Comparison of ENCODE assay signal across 36 cellular contexts in genomic region chr14:53441789-53442188, GRCh38.
"Had no signal": no experiment of that assay in that cellular context is flagged by ENCODE, and none has a peak within 500 bp of the region (broad histone marks: within the 10 kb centered on the region; RNA-seq: fewer than 3 reads in every experiment).

No MANE protein-coding gene starts in this region.

- H3K36me3 ChIP-seq: adrenal gland, esophagus muscularis mucosa, gastrocnemius medialis, WERI-Rb-1 had no signal

- H3K4me3 Mint-ChIP-seq: activated CD4-positive, alpha-beta memory T cell treated with anti-CD3 and anti-CD28 coated beads for 36 hours; activated CD4-positive, alpha-beta T cell treated with anti-CD3 and anti-CD28 coated beads for 36 hours; activated CD4-positive, alpha-beta T cell treated with anti-CD3 and anti-CD28 coated beads, Interleukin-2, amount 10 ng/mL, durations not matched to agents 24 days and 14 days; activated CD8-positive, alpha-beta memory T cell treated with anti-CD3 and anti-CD28 coated beads, Interleukin-2, amount 10 ng/mL, durations not matched to agents 7 days and 5 days; activated CD8-positive, alpha-beta T cell treated with anti-CD3 and anti-CD28 coated beads, Interleukin-2, amount 10 ng/mL, durations not matched to agents 7 days and 5 days; activated naive CD4-positive, alpha-beta T cell treated with anti-CD3 and anti-CD28 coated beads for 36 hours; activated naive CD4-positive, alpha-beta T cell treated with anti-CD3 and anti-CD28 coated beads, Interleukin-2, amount 50 U/mL, for 24 hours; activated naive CD8-positive, alpha-beta T cell treated with anti-CD3 and anti-CD28 coated beads for 36 hours; activated naive CD8-positive, alpha-beta T cell treated with anti-CD3 and anti-CD28 coated beads, Interleukin-2, amount 50 U/mL, for 24 hours; activated T-helper 1 cell treated with anti-CD3 and anti-CD28 coated beads, Interleukin-12 subunit alpha, Interleukin-12 subunit beta, Interleukin-2, Interleukin-4 antibody, amounts not matched to agents 30 ng/mL and 10 ng/mL and 1 ng/mL, durations not matched to agents 14 hours and 24 hours and 36 hours; effector memory CD8-positive, alpha-beta T cell; T-helper 17 cell; T-helper 2 cell treated with Interferon-gamma antibody and Interleukin-4, amounts not matched to agents 5 μg/mL and 100 μg/mL, for 36 hours had no signal

- ATAC-seq: activated CD4-positive, alpha-beta T cell treated with anti-CD3 and anti-CD28 coated beads for 36 hours; activated CD8-positive, alpha-beta memory T cell treated with anti-CD3 and anti-CD28 coated beads, Interleukin-2, amount 10 ng/mL, durations not matched to agents 7 days and 5 days; activated CD8-positive, alpha-beta T cell treated with anti-CD3 and anti-CD28 coated beads, Interleukin-2, amount 10 ng/mL, durations not matched to agents 7 days and 5 days; activated naive CD8-positive, alpha-beta T cell treated with anti-CD3 and anti-CD28 coated beads, Interleukin-2, amount 50 U/mL, for 24 hours; body of pancreas; effector memory CD8-positive, alpha-beta T cell; foreskin keratinocyte; gastrocnemius medialis; T-helper 17 cell had no signal

- H3K27ac Mint-ChIP-seq: activated CD4-positive, alpha-beta memory T cell treated with anti-CD3 and anti-CD28 coated beads for 36 hours; activated CD4-positive, alpha-beta T cell treated with anti-CD3 and anti-CD28 coated beads for 36 hours; activated CD4-positive, alpha-beta T cell treated with anti-CD3 and anti-CD28 coated beads, Interleukin-2, amount 10 ng/mL, durations not matched to agents 24 days and 14 days; activated CD8-positive, alpha-beta memory T cell treated with anti-CD3 and anti-CD28 coated beads, Interleukin-2, amount 10 ng/mL, durations not matched to agents 7 days and 5 days; activated CD8-positive, alpha-beta T cell treated with anti-CD3 and anti-CD28 coated beads, Interleukin-2, amount 10 ng/mL, durations not matched to agents 7 days and 5 days; activated naive CD4-positive, alpha-beta T cell treated with anti-CD3 and anti-CD28 coated beads for 36 hours; activated naive CD4-positive, alpha-beta T cell treated with anti-CD3 and anti-CD28 coated beads, Interleukin-2, amount 50 U/mL, for 24 hours; activated naive CD8-positive, alpha-beta T cell treated with anti-CD3 and anti-CD28 coated beads for 36 hours; activated naive CD8-positive, alpha-beta T cell treated with anti-CD3 and anti-CD28 coated beads, Interleukin-2, amount 50 U/mL, for 24 hours; activated T-helper 1 cell treated with anti-CD3 and anti-CD28 coated beads, Interleukin-12 subunit alpha, Interleukin-12 subunit beta, Interleukin-2, Interleukin-4 antibody, amounts not matched to agents 30 ng/mL and 10 ng/mL and 1 ng/mL, durations not matched to agents 14 hours and 24 hours and 36 hours; activated T-helper 2 cell treated with anti-CD3 and anti-CD28 coated beads, Interferon-gamma antibody, Interleukin-2, Interleukin-4, amounts not matched to agents 10 μg/mL and 5 μg/mL and 100 μg/mL, durations not matched to agents 14 hours and 24 hours and 36 hours; effector memory CD8-positive, alpha-beta T cell; T-helper 17 cell; T-helper 2 cell treated with Interferon-gamma antibody and Interleukin-4, amounts not matched to agents 5 μg/mL and 100 μg/mL, for 36 hours had no signal

- H3K27ac ChIP-seq: adrenal gland, body of pancreas, esophagus muscularis mucosa, foreskin keratinocyte, gastrocnemius medialis, WERI-Rb-1 had no signal

- H3K9me3 ChIP-seq: adrenal gland, body of pancreas, esophagus muscularis mucosa, gastrocnemius medialis had no signal

- H3K4me1 ChIP-seq: adrenal gland, body of pancreas, esophagus muscularis mucosa, foreskin keratinocyte, gastrocnemius medialis had no signal

- H3K27me3 Mint-ChIP-seq: activated CD4-positive, alpha-beta memory T cell treated with anti-CD3 and anti-CD28 coated beads for 36 hours; activated CD4-positive, alpha-beta T cell treated with anti-CD3 and anti-CD28 coated beads, Interleukin-2, amount 10 ng/mL, durations not matched to agents 24 days and 14 days; activated CD8-positive, alpha-beta memory T cell treated with anti-CD3 and anti-CD28 coated beads, Interleukin-2, amount 10 ng/mL, durations not matched to agents 7 days and 5 days; activated naive CD4-positive, alpha-beta T cell treated with anti-CD3 and anti-CD28 coated beads, Interleukin-2, amount 50 U/mL, for 24 hours; activated naive CD8-positive, alpha-beta T cell treated with anti-CD3 and anti-CD28 coated beads for 36 hours; activated naive CD8-positive, alpha-beta T cell treated with anti-CD3 and anti-CD28 coated beads, Interleukin-2, amount 50 U/mL, for 24 hours; effector memory CD8-positive, alpha-beta T cell; T-helper 17 cell had no signal

- H3K36me3 Mint-ChIP-seq: activated CD4-positive, alpha-beta memory T cell treated with anti-CD3 and anti-CD28 coated beads for 36 hours; activated CD8-positive, alpha-beta memory T cell treated with anti-CD3 and anti-CD28 coated beads, Interleukin-2, amount 10 ng/mL, durations not matched to agents 7 days and 5 days; activated naive CD4-positive, alpha-beta T cell treated with anti-CD3 and anti-CD28 coated beads, Interleukin-2, amount 50 U/mL, for 24 hours; activated naive CD8-positive, alpha-beta T cell treated with anti-CD3 and anti-CD28 coated beads for 36 hours had no signal

- H3K4me3 ChIP-seq: adrenal gland, body of pancreas, esophagus muscularis mucosa, gastrocnemius medialis had no signal

- H3K27me3 ChIP-seq: adrenal gland, body of pancreas, esophagus muscularis mucosa, gastrocnemius medialis had no signal

- H3K9me3 Mint-ChIP-seq: activated CD4-positive, alpha-beta T cell treated with anti-CD3 and anti-CD28 coated beads, Interleukin-2, amount 10 ng/mL, durations not matched to agents 24 days and 14 days; activated naive CD4-positive, alpha-beta T cell treated with anti-CD3 and anti-CD28 coated beads, Interleukin-2, amount 50 U/mL, for 24 hours; activated T-helper 1 cell treated with anti-CD3 and anti-CD28 coated beads, Interleukin-12 subunit alpha, Interleukin-12 subunit beta, Interleukin-2, Interleukin-4 antibody, amounts not matched to agents 30 ng/mL and 10 ng/mL and 1 ng/mL, durations not matched to agents 14 hours and 24 hours and 36 hours had no signal

- DNase-seq: activated CD4-positive, alpha-beta memory T cell treated with anti-CD3 and anti-CD28 coated beads for 36 hours; activated CD4-positive, alpha-beta T cell treated with anti-CD3 and anti-CD28 coated beads for 36 hours; activated CD4-positive, alpha-beta T cell treated with anti-CD3 and anti-CD28 coated beads, Interleukin-2, amount 10 ng/mL, durations not matched to agents 24 days and 14 days; activated CD4-positive, CD25-positive, alpha-beta regulatory T cell; activated CD4-positive, CD25-positive, alpha-beta regulatory T cell treated with anti-CD3 and anti-CD28 coated beads, Interleukin-2, amount 50 U/mL, for 72 hours; activated CD8-positive, alpha-beta memory T cell treated with anti-CD3 and anti-CD28 coated beads, Interleukin-2, amount 10 ng/mL, durations not matched to agents 7 days and 5 days; activated CD8-positive, alpha-beta memory T cell treated with anti-CD3 and anti-CD28 coated beads, Interleukin-2, amount 50 U/mL, for 4 hours; activated CD8-positive, alpha-beta T cell treated with anti-CD3 and anti-CD28 coated beads, Interleukin-2, amount 10 ng/mL, durations not matched to agents 7 days and 5 days; activated effector memory CD4-positive, alpha-beta T cell treated with anti-CD3 and anti-CD28 coated beads, Interleukin-2, amount 50 U/mL, for 16 hours; activated naive CD4-positive, alpha-beta T cell treated with anti-CD3 and anti-CD28 coated beads for 36 hours; activated naive CD8-positive, alpha-beta T cell treated with anti-CD3 and anti-CD28 coated beads for 36 hours; activated naive CD8-positive, alpha-beta T cell treated with anti-CD3 and anti-CD28 coated beads, Interleukin-2, amount 50 U/mL, for 24 hours; activated T-cell treated with anti-CD3 and anti-CD28 coated beads, Interleukin-2, amount 50 U/mL, for 1 hour; activated T-cell treated with anti-CD3 and anti-CD28 coated beads, Interleukin-2, amount 50 U/mL, for 48 hours; adrenal gland; amygdala; aorta; body of pancreas; caudate nucleus; cortex of kidney; dermis blood vessel endothelial cell; effector CD4-positive, alpha-beta T cell; effector memory CD8-positive, alpha-beta T cell; erythroblast; foreskin keratinocyte; gastrocnemius medialis; glutamatergic neuron; T-helper 1 cell; T-helper 17 cell; T1000; WERI-Rb-1 had no signal

- H3K4me1 Mint-ChIP-seq: activated CD4-positive, alpha-beta T cell treated with anti-CD3 and anti-CD28 coated beads for 36 hours; activated CD4-positive, alpha-beta T cell treated with anti-CD3 and anti-CD28 coated beads, Interleukin-2, amount 10 ng/mL, durations not matched to agents 24 days and 14 days; activated CD8-positive, alpha-beta memory T cell treated with anti-CD3 and anti-CD28 coated beads, Interleukin-2, amount 10 ng/mL, durations not matched to agents 7 days and 5 days; activated naive CD4-positive, alpha-beta T cell treated with anti-CD3 and anti-CD28 coated beads, Interleukin-2, amount 50 U/mL, for 24 hours; activated naive CD8-positive, alpha-beta T cell treated with anti-CD3 and anti-CD28 coated beads for 36 hours; activated naive CD8-positive, alpha-beta T cell treated with anti-CD3 and anti-CD28 coated beads, Interleukin-2, amount 50 U/mL, for 24 hours; T-helper 17 cell had no signal
